9 cellular contexts compared by ENCODE assay signal in genomic region chr2:37523861-37524362, GRCh38.
DNase-seq lines count a peak whose midpoint lies in the region; ATAC-seq and TF ChIP-seq lines count a peak whose summit lies in the region.
"Had no signal": no experiment of that assay in that cellular context is flagged by ENCODE, and none has a peak within 500 bp of the region (broad histone marks: within the 10 kb centered on the region; RNA-seq: fewer than 3 reads in every experiment).

No MANE protein-coding gene starts in this region.

- H3K79me2 ChIP-seq in hepatocyte, result no peaks in the 10 kb centered on the region

- H3K4me1 ChIP-seq in ascending aorta (peaks cover 0 to 17% of the 10 kb centered on the region in 2 donors), hepatocyte (ENCODE audit: insufficient read depth) (no peaks in the 10 kb centered on the region)

- WGBS in hepatocyte (ENCODE audit: low lambda C conversion rate, missing lambda C conversion rate), result 62% methylated on average over 5 of the region's 5 CpGs

- no peak overlapping the region for H3K4me2 ChIP-seq in hepatocyte

- H4K20me1 ChIP-seq in hepatocyte (ENCODE audit: insufficient read depth, poor library complexity, severe bottlenecking), result no peaks in the 10 kb centered on the region

- H3K27ac ChIP-seq in HL-60 (replicated peaks) (peak overlapping the region; percentile 60), ascending aorta (peak overlapping the region; percentile 65 to 75), hepatocyte (peak overlapping the region; percentile 26)

- H3K9me2 ChIP-seq in hepatocyte (replicated peaks; ENCODE audit: insufficient read depth), result no peaks in the 10 kb centered on the region

- no peak for TF ChIP-seq CTCF in HL-60 (IDR thresholded peaks at IDR 0.05; ENCODE audit: insufficient read depth, low read length)
- no peak for TF ChIP-seq CTCF in ascending aorta (IDR thresholded peaks at IDR 0.05)
- TF ChIP-seq CTCF in hepatocyte (IDR thresholded peaks at IDR 0.05; ENCODE audit: poor library complexity), result no peak

- intact Hi-C loops in ascending aorta (cut with DNase I), result no loop called here

- DNase-seq in HL-60 (ENCODE audit: low read depth in 1 of 2, low spot score in 1 of 2), result peak; percentile 25 to 75
- DNase-seq in ascending aorta (ENCODE audit: low spot score in 2 of 2), result peak in 1 of 2 donors; percentile 81
- peak; percentile 31 for DNase-seq in hepatocyte (ENCODE audit: low spot score)
- DNase-seq in stromal cell of bone marrow (ENCODE audit: low read depth), result peak; percentile 67
- DNase-seq in NK-92 (lab: John Stamatoyannopoulos, UW; ENCODE audit: unreplicated experiment), result no peak
- no peak for DNase-seq in kidney tubule cell (ENCODE audit: low spot score)
- DNase-seq: activated naive CD4-positive, alpha-beta T cell treated with Interleukin-2 at 50 U/mL for 16 hours had no signal

- H3K4me3 ChIP-seq in HL-60 (replicated peaks; ENCODE audit: insufficient read depth, low read length) (no peak overlapping the region), ascending aorta (peak overlapping the region in 1 of 2 donors; percentile 1), hepatocyte (no peak overlapping the region)

- no peaks in the 10 kb centered on the region for H3K27me3 ChIP-seq in HL-60 (ENCODE audit: insufficient read depth, poor library complexity, severe bottlenecking)
- H3K27me3 ChIP-seq in ascending aorta, result no peaks in the 10 kb centered on the region
- H3K27me3 ChIP-seq in hepatocyte, result no peaks in the 10 kb centered on the region

- ATAC-seq in HG03108 (IDR thresholded peaks at IDR 0.05; ENCODE audit: unreplicated experiment), result no peak
- no peak for ATAC-seq in HG03175 (IDR thresholded peaks at IDR 0.05; ENCODE audit: unreplicated experiment)

- no peaks in the 10 kb centered on the region for H3K36me3 ChIP-seq in ascending aorta
- no peaks in the 10 kb centered on the region for H3K36me3 ChIP-seq in hepatocyte (replicated peaks; ENCODE audit: insufficient read depth, low read depth)

- H2AFZ ChIP-seq in hepatocyte, result no peak overlapping the region

- H3K9me3 ChIP-seq in ascending aorta (no peaks in the 10 kb centered on the region), hepatocyte (ENCODE audit: low read depth) (no peaks in the 10 kb centered on the region)

Comparison
In these comparisons a context has a peak if more than half of its experiments do, and no peak if none do; other contexts are left out.
1. DNase-seq: peak in HL-60 (2 of 2), hepatocyte (single experiment) and stromal cell of bone marrow (single experiment); none in NK-92 (single experiment) and kidney tubule cell (single experiment).
2. Peak in every context shown above with its lines, with median percentiles within 50 percentile points of each other: H3K27ac ChIP-seq.